In the genomic region with DNA sequence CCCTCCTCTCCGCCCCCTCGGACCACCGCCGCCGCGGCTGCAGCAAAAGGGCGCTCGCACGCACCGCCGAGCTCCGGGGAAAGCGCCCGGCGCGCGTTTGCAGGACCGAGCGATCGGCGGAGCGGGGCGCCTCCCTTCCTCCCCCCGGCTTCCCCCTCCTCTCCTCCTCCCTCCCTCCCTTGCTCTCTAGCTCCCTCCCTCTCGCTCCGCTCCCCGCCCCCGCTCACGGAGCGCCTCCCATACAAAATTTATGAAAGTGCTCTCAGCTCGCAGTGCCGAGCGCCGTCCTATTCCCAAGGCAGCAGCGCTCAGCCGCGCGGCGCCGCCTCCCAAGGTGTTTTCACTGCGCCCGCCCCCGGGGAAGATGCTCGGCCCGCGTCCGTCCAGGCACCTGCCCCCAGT, we compare ENCODE assay signal across 8 cellular contexts. TPM values are rescaled to one million over a fixed set of nuclear protein-coding genes. Genes with fewer than 3 reads are reported as not detected.
DNase-seq lines count a peak whose midpoint lies in the region; ATAC-seq and TF ChIP-seq lines count a peak whose summit lies in the region.

A gene with protein sequence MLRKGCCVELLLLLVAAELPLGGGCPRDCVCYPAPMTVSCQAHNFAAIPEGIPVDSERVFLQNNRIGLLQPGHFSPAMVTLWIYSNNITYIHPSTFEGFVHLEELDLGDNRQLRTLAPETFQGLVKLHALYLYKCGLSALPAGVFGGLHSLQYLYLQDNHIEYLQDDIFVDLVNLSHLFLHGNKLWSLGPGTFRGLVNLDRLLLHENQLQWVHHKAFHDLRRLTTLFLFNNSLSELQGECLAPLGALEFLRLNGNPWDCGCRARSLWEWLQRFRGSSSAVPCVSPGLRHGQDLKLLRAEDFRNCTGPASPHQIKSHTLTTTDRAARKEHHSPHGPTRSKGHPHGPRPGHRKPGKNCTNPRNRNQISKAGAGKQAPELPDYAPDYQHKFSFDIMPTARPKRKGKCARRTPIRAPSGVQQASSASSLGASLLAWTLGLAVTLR (minus strand): TSS at position 115 of the 402 bp plus-strand sequence. CDS start 469 bp downstream, outside the sequence.

- no peaks in the 10 kb centered on the region for H3K9me3 Mint-ChIP-seq in activated T-helper 17 cell treated with anti-CD3 and anti-CD28 coated beads, Interleukin-2, amount 50 U/mL, for 72 hours
- H3K9me3 Mint-ChIP-seq in neural crest cell = no peaks in the 10 kb centered on the region

- H3K27ac ChIP-seq in OCI-LY1 (ENCODE audit: low read depth, low read length, poor library complexity, severe bottlenecking) (no peak within 1 kb of the TSS), fibroblast of lung (ENCODE audit: insufficient read depth, low read length) (no peak within 1 kb of the TSS), tibial artery (no peak within 1 kb of the TSS)

- peak; percentile 30 for ATAC-seq in activated T-helper 17 cell treated with anti-CD3 and anti-CD28 coated beads, Interleukin-2, amount 50 U/mL, for 72 hours (replicated peaks)

- H3K4me1 ChIP-seq in OCI-LY1 (ENCODE audit: insufficient read depth, low read length, severe bottlenecking) (peaks cover 4% of the 10 kb centered on the region), fibroblast of lung (ENCODE audit: control insufficient read depth, extremely low read depth, insufficient read depth, low read length) (peaks cover 13% of the 10 kb centered on the region), tibial artery (peaks cover 0 to 44% (median 35%) of the 10 kb centered on the region in 4 donors)

- H3K4me2 ChIP-seq in OCI-LY1 (ENCODE audit: low read length) (peak within 1 kb of the TSS; percentile 59; the same call in 1 of the 2 replicates), fibroblast of lung (ENCODE audit: extremely low read depth, insufficient read depth, low read length) (peak within 1 kb of the TSS; percentile 92)

- DNase-seq in NCI-H2081 (lab: John Stamatoyannopoulos, UW) (peak; percentile 41 to 50), NCI-H2081 treated with DMSO at 0.1 percent for 48 hours (lab: John Stamatoyannopoulos, UW) (no peak), fibroblast of lung (ENCODE audit: low read depth in 2 of 2) (peak; percentile 57 to 68), neural crest cell (ENCODE audit: low read depth, low spot score) (no peak), tibial artery (peak; percentile 68 to 81), kidney glomerular epithelial cell (lab: John Stamatoyannopoulos, UW) (no peak)

- no peaks in the 10 kb centered on the region for H3K9me2 ChIP-seq in OCI-LY1 (ENCODE audit: low read depth, low read length)

- H3K9ac ChIP-seq in OCI-LY1 (ENCODE audit: low read length) (no peak within 1 kb of the TSS), fibroblast of lung (ENCODE audit: insufficient read depth, low read length) (peak within 1 kb of the TSS; percentile 16)

- H3K36me3 Mint-ChIP-seq in activated T-helper 17 cell treated with anti-CD3 and anti-CD28 coated beads, Interleukin-2, amount 50 U/mL, for 72 hours (ENCODE audit: low read depth) = no peaks in the 10 kb centered on the region
- no peaks in the 10 kb centered on the region for H3K36me3 Mint-ChIP-seq in neural crest cell (ENCODE audit: low read depth)

- H3K79me2 ChIP-seq in OCI-LY1 (ENCODE audit: insufficient read depth, low read length) (no peaks in the 10 kb centered on the region), fibroblast of lung (ENCODE audit: control insufficient read depth, insufficient read depth, low read length) (no peaks in the 10 kb centered on the region)

- TF ChIP-seq CTCF in OCI-LY1 (IDR thresholded peaks at IDR 0.05; ENCODE audit: low read length) (no peak), fibroblast of lung (conservative IDR thresholded peaks at IDR 0.05 in 1 of 2, IDR thresholded peaks at IDR 0.05 in 1 of 2; ENCODE audit: low read depth in 1 of 2, low read length in 2 of 2) (no peak), neural crest cell (conservative IDR thresholded peaks at IDR 0.05) (no peak), tibial artery (IDR thresholded peaks at IDR 0.05) (no peak)

- intact Hi-C loops in tibial artery (cut with DNase I; ENCODE audit: low total_unique reads) = loop anchor here (5.0 kb wide), 1 partner anchor 113 kb away; no protein-coding TSS in a partner anchor

- peaks cover 5% of the 10 kb centered on the region for H3K4me1 Mint-ChIP-seq in activated T-helper 17 cell treated with anti-CD3 and anti-CD28 coated beads, Interleukin-2, amount 50 U/mL, for 72 hours
- peaks cover 14% of the 10 kb centered on the region for H3K4me1 Mint-ChIP-seq in neural crest cell

- H3K4me3 ChIP-seq in OCI-LY1 (ENCODE audit: low read depth, low read length, poor library complexity, severe bottlenecking) (peak within 1 kb of the TSS; percentile 31), fibroblast of lung (replicated peaks in 1 of 4; ENCODE audit: control extremely low read depth in 1 of 4, insufficient read depth in 1 of 4, low read depth in 3 of 4, low read length in 4 of 4) (peak within 1 kb of the TSS; percentile 19 to 51 (median 42)), tibial artery (peak within 1 kb of the TSS; percentile 50 to 67)

- H2AFZ ChIP-seq in OCI-LY1 (ENCODE audit: low read length) (no peak within 1 kb of the TSS), fibroblast of lung (ENCODE audit: low read length) (peak within 1 kb of the TSS; percentile 41)

- H3F3A ChIP-seq in OCI-LY1 (ENCODE audit: insufficient read depth, low read length) = no peaks in the 10 kb centered on the region

- H3K4me3 Mint-ChIP-seq in activated T-helper 17 cell treated with anti-CD3 and anti-CD28 coated beads, Interleukin-2, amount 50 U/mL, for 72 hours = peak within 1 kb of the TSS; percentile 55
- H3K4me3 Mint-ChIP-seq in neural crest cell = peak within 1 kb of the TSS; percentile 79

- H3K36me3 ChIP-seq in OCI-LY1 (ENCODE audit: insufficient read depth, low read length) (no peaks in the 10 kb centered on the region), fibroblast of lung (ENCODE audit: control insufficient read depth, insufficient read depth, low read length) (no peaks in the 10 kb centered on the region), tibial artery (no peaks in the 10 kb centered on the region)

- H3K27me3 ChIP-seq in OCI-LY1 (ENCODE audit: insufficient read depth, low read length) = peaks cover 22% of the 10 kb centered on the region
- H3K27me3 ChIP-seq in fibroblast of lung (ENCODE audit: control insufficient read depth, insufficient read depth, low read length) = peaks cover 20% of the 10 kb centered on the region
- peaks cover 0 to 71% of the 10 kb centered on the region in 2 donors for H3K27me3 ChIP-seq in tibial artery

- no peak within 1 kb of the TSS for H3K27ac Mint-ChIP-seq in activated T-helper 17 cell treated with anti-CD3 and anti-CD28 coated beads, Interleukin-2, amount 50 U/mL, for 72 hours
- H3K27ac Mint-ChIP-seq in neural crest cell (ENCODE audit: unreplicated experiment) = no peak within 1 kb of the TSS

- peaks cover 8% of the 10 kb centered on the region for H3K27me3 Mint-ChIP-seq in activated T-helper 17 cell treated with anti-CD3 and anti-CD28 coated beads, Interleukin-2, amount 50 U/mL, for 72 hours
- peaks cover 84% of the 10 kb centered on the region for H3K27me3 Mint-ChIP-seq in neural crest cell (ENCODE audit: low read depth)

- H3K9me3 ChIP-seq in OCI-LY1 (ENCODE audit: low read length) (no peaks in the 10 kb centered on the region), fibroblast of lung (ENCODE audit: control insufficient read depth, insufficient read depth, low read depth, low read length) (no peaks in the 10 kb centered on the region), tibial artery (no peaks in the 10 kb centered on the region)

- H4K20me1 ChIP-seq in OCI-LY1 (ENCODE audit: insufficient read depth, low read length) (no peaks in the 10 kb centered on the region), fibroblast of lung (ENCODE audit: control insufficient read depth, extremely low read depth, insufficient read depth, low read length) (no peaks in the 10 kb centered on the region)

RNA-seq across cellular contexts. Expression of the gene that starts here (rescaled TPM):
- total RNA-seq in activated T-helper 17 cell treated with anti-CD3 and anti-CD28 coated beads, Interleukin-2, amount 50 U/mL, for 72 hours = under 1 TPM in 1 of 2 donors, not detected in 1; 0.09 TPM
- total RNA-seq in fibroblast of lung = 0.51 and 0.83 TPM in 2 replicates
- 0.14 and 0.39 TPM in 2 replicates for polyA plus RNA-seq in fibroblast of lung
- polyA plus RNA-seq in fibroblast of lung (2012) = 0.40 and 0.76 TPM in 2 replicates
- polyA minus RNA-seq in fibroblast of lung (ENCODE audit: low replicate concordance) = 0.20 TPM in 1 of 2 replicates, not detected in the other
- total RNA-seq in neural crest cell = 0.36 and 0.47 TPM in 2 replicates

Comparison
In these comparisons a context has a peak if more than half of its experiments do, and no peak if none do; other contexts are left out.
1. DNase-seq: peak in NCI-H2081 (2 of 2) and tibial artery (2 of 2); none in NCI-H2081 treated with DMSO at 0.1 percent for 48 hours (single experiment), neural crest cell (single experiment) and kidney glomerular epithelial cell (single experiment).
2. Peak in ATAC-seq in activated T-helper 17 cell treated with anti-CD3 and anti-CD28 coated beads, Interleukin-2, amount 50 U/mL, for 72 hours; RNA of the gene not detected or under 1 TPM.
3. Peak in DNase-seq, H3K4me3 ChIP-seq, H3K9ac ChIP-seq and H3K4me2 ChIP-seq in fibroblast of lung; RNA of the gene not detected or under 1 TPM.
4. Peak in every context shown above with its lines, with median percentiles within 50 percentile points of each other: H3K4me3 ChIP-seq.